ENCODE assay signal across 1 cellular context in the genomic region with DNA sequence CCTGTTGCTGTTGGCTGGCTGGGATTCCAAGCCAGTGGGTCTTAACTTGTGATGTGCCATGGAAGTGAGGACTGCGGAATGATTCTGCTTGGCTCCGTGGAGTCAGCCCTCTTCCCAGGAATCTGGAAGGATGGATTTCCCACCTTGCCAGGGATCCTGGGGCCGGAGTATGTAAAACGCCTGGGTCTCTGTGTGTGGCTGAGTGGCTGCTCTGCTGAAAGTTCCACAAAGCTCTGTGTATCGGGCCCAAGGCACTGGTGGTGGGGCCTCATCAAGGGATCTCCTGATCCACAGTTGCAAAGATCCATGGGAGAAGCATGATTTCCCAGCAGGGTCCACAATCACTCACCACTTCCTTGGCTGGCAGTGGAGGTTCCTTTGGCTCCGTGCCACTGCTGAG.
TF ChIP-seq lines count a peak whose summit lies in the region.

No MANE protein-coding gene starts in this region.

TF ChIP-seq in H1, 55 proteins besides CTCF, POLR2A, EP300 and RAD21 (continued from another document):
- no peak for TF ChIP-seq SIRT6 (IDR thresholded peaks at IDR 0.05; ENCODE audit: low read length)
- TF ChIP-seq CBX8 (IDR thresholded peaks at IDR 0.05; ENCODE audit: borderline replicate concordance, low read depth, low read length): no peak
- TF ChIP-seq SRF (IDR thresholded peaks at IDR 0.05; ENCODE audit: low read depth, low read length): no peak
- no peak for TF ChIP-seq CHD2 (IDR thresholded peaks at IDR 0.05; ENCODE audit: low read length)
- TF ChIP-seq GABPA (IDR thresholded peaks at IDR 0.05; ENCODE audit: borderline replicate concordance, insufficient read depth, low read length): no peak
- no peak for TF ChIP-seq YY1 (IDR thresholded peaks at IDR 0.05; ENCODE audit: low read depth, low read length)
- TF ChIP-seq MAX (IDR thresholded peaks at IDR 0.05): no peak
- TF ChIP-seq, protein P1, sequence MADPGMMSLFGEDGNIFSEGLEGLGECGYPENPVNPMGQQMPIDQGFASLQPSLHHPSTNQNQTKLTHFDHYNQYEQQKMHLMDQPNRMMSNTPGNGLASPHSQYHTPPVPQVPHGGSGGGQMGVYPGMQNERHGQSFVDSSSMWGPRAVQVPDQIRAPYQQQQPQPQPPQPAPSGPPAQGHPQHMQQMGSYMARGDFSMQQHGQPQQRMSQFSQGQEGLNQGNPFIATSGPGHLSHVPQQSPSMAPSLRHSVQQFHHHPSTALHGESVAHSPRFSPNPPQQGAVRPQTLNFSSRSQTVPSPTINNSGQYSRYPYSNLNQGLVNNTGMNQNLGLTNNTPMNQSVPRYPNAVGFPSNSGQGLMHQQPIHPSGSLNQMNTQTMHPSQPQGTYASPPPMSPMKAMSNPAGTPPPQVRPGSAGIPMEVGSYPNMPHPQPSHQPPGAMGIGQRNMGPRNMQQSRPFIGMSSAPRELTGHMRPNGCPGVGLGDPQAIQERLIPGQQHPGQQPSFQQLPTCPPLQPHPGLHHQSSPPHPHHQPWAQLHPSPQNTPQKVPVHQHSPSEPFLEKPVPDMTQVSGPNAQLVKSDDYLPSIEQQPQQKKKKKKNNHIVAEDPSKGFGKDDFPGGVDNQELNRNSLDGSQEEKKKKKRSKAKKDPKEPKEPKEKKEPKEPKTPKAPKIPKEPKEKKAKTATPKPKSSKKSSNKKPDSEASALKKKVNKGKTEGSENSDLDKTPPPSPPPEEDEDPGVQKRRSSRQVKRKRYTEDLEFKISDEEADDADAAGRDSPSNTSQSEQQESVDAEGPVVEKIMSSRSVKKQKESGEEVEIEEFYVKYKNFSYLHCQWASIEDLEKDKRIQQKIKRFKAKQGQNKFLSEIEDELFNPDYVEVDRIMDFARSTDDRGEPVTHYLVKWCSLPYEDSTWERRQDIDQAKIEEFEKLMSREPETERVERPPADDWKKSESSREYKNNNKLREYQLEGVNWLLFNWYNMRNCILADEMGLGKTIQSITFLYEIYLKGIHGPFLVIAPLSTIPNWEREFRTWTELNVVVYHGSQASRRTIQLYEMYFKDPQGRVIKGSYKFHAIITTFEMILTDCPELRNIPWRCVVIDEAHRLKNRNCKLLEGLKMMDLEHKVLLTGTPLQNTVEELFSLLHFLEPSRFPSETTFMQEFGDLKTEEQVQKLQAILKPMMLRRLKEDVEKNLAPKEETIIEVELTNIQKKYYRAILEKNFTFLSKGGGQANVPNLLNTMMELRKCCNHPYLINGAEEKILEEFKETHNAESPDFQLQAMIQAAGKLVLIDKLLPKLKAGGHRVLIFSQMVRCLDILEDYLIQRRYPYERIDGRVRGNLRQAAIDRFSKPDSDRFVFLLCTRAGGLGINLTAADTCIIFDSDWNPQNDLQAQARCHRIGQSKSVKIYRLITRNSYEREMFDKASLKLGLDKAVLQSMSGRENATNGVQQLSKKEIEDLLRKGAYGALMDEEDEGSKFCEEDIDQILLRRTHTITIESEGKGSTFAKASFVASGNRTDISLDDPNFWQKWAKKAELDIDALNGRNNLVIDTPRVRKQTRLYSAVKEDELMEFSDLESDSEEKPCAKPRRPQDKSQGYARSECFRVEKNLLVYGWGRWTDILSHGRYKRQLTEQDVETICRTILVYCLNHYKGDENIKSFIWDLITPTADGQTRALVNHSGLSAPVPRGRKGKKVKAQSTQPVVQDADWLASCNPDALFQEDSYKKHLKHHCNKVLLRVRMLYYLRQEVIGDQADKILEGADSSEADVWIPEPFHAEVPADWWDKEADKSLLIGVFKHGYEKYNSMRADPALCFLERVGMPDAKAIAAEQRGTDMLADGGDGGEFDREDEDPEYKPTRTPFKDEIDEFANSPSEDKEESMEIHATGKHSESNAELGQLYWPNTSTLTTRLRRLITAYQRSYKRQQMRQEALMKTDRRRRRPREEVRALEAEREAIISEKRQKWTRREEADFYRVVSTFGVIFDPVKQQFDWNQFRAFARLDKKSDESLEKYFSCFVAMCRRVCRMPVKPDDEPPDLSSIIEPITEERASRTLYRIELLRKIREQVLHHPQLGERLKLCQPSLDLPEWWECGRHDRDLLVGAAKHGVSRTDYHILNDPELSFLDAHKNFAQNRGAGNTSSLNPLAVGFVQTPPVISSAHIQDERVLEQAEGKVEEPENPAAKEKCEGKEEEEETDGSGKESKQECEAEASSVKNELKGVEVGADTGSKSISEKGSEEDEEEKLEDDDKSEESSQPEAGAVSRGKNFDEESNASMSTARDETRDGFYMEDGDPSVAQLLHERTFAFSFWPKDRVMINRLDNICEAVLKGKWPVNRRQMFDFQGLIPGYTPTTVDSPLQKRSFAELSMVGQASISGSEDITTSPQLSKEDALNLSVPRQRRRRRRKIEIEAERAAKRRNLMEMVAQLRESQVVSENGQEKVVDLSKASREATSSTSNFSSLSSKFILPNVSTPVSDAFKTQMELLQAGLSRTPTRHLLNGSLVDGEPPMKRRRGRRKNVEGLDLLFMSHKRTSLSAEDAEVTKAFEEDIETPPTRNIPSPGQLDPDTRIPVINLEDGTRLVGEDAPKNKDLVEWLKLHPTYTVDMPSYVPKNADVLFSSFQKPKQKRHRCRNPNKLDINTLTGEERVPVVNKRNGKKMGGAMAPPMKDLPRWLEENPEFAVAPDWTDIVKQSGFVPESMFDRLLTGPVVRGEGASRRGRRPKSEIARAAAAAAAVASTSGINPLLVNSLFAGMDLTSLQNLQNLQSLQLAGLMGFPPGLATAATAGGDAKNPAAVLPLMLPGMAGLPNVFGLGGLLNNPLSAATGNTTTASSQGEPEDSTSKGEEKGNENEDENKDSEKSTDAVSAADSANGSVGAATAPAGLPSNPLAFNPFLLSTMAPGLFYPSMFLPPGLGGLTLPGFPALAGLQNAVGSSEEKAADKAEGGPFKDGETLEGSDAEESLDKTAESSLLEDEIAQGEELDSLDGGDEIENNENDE (IDR thresholded peaks at IDR 0.05; ENCODE audit: insufficient replicate concordance, low read length): no peak
- TF ChIP-seq HDAC2 (IDR thresholded peaks at IDR 0.05; ENCODE audit: borderline replicate concordance in 1 of 2, low read depth in 2 of 2, low read length in 2 of 2): no peak
TF ChIP-seq in H1: peak in this region for 0.
